8 cellular contexts compared by ENCODE assay signal in the genomic region with DNA sequence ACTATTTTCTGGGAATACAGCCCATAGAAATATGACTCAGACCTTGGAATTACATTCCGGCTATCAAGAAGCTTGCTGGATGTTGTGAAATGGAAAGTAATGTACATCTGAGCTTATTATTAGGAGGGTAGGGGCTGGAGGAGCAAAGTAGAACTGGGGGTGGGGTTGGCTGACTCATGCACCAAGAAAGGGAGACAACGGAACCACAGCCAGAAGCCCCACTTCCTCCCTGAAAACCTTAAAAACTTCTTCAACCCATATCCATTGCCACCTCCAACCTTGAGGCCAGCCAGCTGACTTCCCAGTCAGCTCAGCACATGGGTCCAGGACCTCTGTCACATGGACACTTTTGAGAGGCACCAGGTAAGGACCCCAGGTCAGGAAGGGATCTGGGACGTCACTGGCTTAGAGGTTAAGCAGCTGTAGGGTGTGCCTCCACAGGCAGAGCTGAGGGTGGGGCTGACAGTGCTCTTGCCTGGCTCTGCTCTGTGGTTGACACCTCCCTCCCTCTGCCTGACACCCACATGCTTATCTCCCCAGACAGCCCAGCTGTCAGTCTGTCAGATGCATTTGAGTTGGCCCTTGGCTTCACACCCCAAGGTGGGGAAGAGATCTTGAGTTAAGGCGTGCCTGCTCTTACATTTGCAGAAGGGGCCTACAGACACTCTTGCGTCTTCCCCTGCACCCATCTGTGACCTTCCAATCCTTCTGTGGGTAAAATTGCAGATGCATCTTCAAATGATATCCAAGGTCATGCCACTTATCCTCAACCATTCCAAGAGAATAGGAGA. TPM values are rescaled to one million over a fixed set of nuclear protein-coding genes. Genes with fewer than 3 reads are reported as not detected.
DNase-seq lines count a peak whose midpoint lies in the region; ATAC-seq and TF ChIP-seq lines count a peak whose summit lies in the region.

No MANE protein-coding gene starts in this region.

- peak overlapping the region; percentile 91 for H3K27ac Mint-ChIP-seq in activated CD4-positive, alpha-beta memory T cell treated with anti-CD3 and anti-CD28 coated beads, Interleukin-2, amount 10 ng/mL, durations not matched to agents 7 days and 5 days
- H3K27ac Mint-ChIP-seq in type B pancreatic cell = no peak overlapping the region

- H3K27ac ChIP-seq in AG04450 (ENCODE audit: low read depth, low read length) (peak overlapping the region; percentile 98), esophagus (ENCODE audit: low read depth in 2 of 2, low read length in 1 of 2) (peak overlapping the region; percentile 39 to 75)

- H3K36me3 Mint-ChIP-seq in activated CD4-positive, alpha-beta memory T cell treated with anti-CD3 and anti-CD28 coated beads, Interleukin-2, amount 10 ng/mL, durations not matched to agents 7 days and 5 days (ENCODE audit: low read depth) = peaks cover 7% of the 10 kb centered on the region
- H3K36me3 Mint-ChIP-seq in type B pancreatic cell = no peaks in the 10 kb centered on the region

- WGBS in esophagus, 2 donors = 28 to 29% methylated on average over 5 of the region's 5 CpGs

- no peaks in the 10 kb centered on the region for H3K27me3 Mint-ChIP-seq in activated CD4-positive, alpha-beta memory T cell treated with anti-CD3 and anti-CD28 coated beads, Interleukin-2, amount 10 ng/mL, durations not matched to agents 7 days and 5 days
- peaks cover 13% of the 10 kb centered on the region for H3K27me3 Mint-ChIP-seq in type B pancreatic cell

- H3K9me3 ChIP-seq in AG04450 (ENCODE audit: control insufficient read depth, insufficient read depth, low read length) (no peaks in the 10 kb centered on the region), MG63 (no peaks in the 10 kb centered on the region), esophagus (ENCODE audit: control insufficient read depth in 2 of 2, insufficient read depth in 1 of 2, low read depth in 1 of 2, low read length in 1 of 2) (no peaks in the 10 kb centered on the region)

- H3K36me3 ChIP-seq in MG63 = no peaks in the 10 kb centered on the region
- no peaks in the 10 kb centered on the region for H3K36me3 ChIP-seq in esophagus (ENCODE audit: control insufficient read depth in 2 of 2, insufficient read depth in 2 of 2, low read length in 1 of 2)

- CTCF ChIA-PET in AG04450 (lab: Charles Lee) = interaction anchor here (0.6 to 8.0 kb wide), 6 partner anchors 13 to 122 kb away, joined by 3 to 120 read pairs (median 7); no protein-coding TSS in a partner anchor
- CTCF ChIA-PET in activated CD4-positive, alpha-beta memory T cell treated with anti-CD3 and anti-CD28 coated beads, Interleukin-2, amount 10 ng/mL, durations not matched to agents 7 days and 5 days (lab: Charles Lee) = interaction anchor here (0.8 to 2.7 kb wide), 20 partner anchors 11 to 208 kb away, joined by 3 to 28 read pairs (median 4); a partner anchor contains a TSS

- H3K4me1 Mint-ChIP-seq in activated CD4-positive, alpha-beta memory T cell treated with anti-CD3 and anti-CD28 coated beads, Interleukin-2, amount 10 ng/mL, durations not matched to agents 7 days and 5 days = peaks cover 75% of the 10 kb centered on the region
- H3K4me1 Mint-ChIP-seq in type B pancreatic cell (ENCODE audit: unreplicated experiment) = no peaks in the 10 kb centered on the region

- H3K27me3 ChIP-seq in AG04450 (ENCODE audit: control insufficient read depth, insufficient read depth, low read length) (no peaks in the 10 kb centered on the region), MG63 (no peaks in the 10 kb centered on the region), esophagus (ENCODE audit: control insufficient read depth in 1 of 2, insufficient read depth in 2 of 2, low read length in 2 of 2) (no peaks in the 10 kb centered on the region)

- H3K4me3 Mint-ChIP-seq in activated CD4-positive, alpha-beta memory T cell treated with anti-CD3 and anti-CD28 coated beads, Interleukin-2, amount 10 ng/mL, durations not matched to agents 7 days and 5 days = peak overlapping the region; percentile 52
- no peak overlapping the region for H3K4me3 Mint-ChIP-seq in type B pancreatic cell

- H3K9me3 Mint-ChIP-seq in activated CD4-positive, alpha-beta memory T cell treated with anti-CD3 and anti-CD28 coated beads, Interleukin-2, amount 10 ng/mL, durations not matched to agents 7 days and 5 days = peaks cover 5% of the 10 kb centered on the region
- H3K9me3 Mint-ChIP-seq in type B pancreatic cell = no peaks in the 10 kb centered on the region

- H3K4me3 ChIP-seq in AG04450 (ENCODE audit: low read depth, low read length) = peak overlapping the region; percentile 37
- H3K4me3 ChIP-seq in MG63 = no peak overlapping the region
- no peak overlapping the region for H3K4me3 ChIP-seq in esophagus (ENCODE audit: low read depth in 1 of 2, low read length in 2 of 2)

- H3K4me1 ChIP-seq in esophagus (ENCODE audit: control insufficient read depth in 2 of 2, insufficient read depth in 2 of 2, low read length in 1 of 2) = peaks cover 0 to 6% of the 10 kb centered on the region in 2 donors

- DNase-seq in AG04450 (ENCODE audit: low read depth, low spot score) = peak; percentile 92
- DNase-seq in MG63 = peak; percentile 91
- peak; percentile 89 for DNase-seq in activated CD4-positive, alpha-beta memory T cell treated with anti-CD3 and anti-CD28 coated beads, Interleukin-2, amount 10 ng/mL, durations not matched to agents 7 days and 5 days
- peak; percentile 47 for DNase-seq in stimulated activated CD4-positive, alpha-beta T cell treated with anti-CD3 and anti-CD28 coated beads, Interleukin-12 subunit alpha, Interleukin-12 subunit beta, amount 100 ng/mL, for 4 hours
- no peak for DNase-seq in type B pancreatic cell (ENCODE audit: extremely low spot score, unreplicated experiment)

- no peak for TF ChIP-seq CTCF in AG04450 (IDR thresholded peaks at IDR 0.05; ENCODE audit: low read depth, low read length)
- no peak for TF ChIP-seq CTCF in type B pancreatic cell (conservative IDR thresholded peaks at IDR 0.05)

- peak; percentile 88 for ATAC-seq in GM21390 (IDR thresholded peaks at IDR 0.05; ENCODE audit: unreplicated experiment)
- ATAC-seq in GM21825 (IDR thresholded peaks at IDR 0.05; ENCODE audit: unreplicated experiment) = no peak

- POLR2A ChIA-PET in AG04450 (lab: Yijun Ruan, JAX) = interaction anchor here (0.5 to 0.9 kb wide), 3 partner anchors 97 to 364 kb away, joined by 3 to 5 read pairs (median 4); no protein-coding TSS in a partner anchor
- POLR2A ChIA-PET in activated CD4-positive, alpha-beta memory T cell treated with anti-CD3 and anti-CD28 coated beads, Interleukin-2, amount 10 ng/mL, durations not matched to agents 7 days and 5 days (lab: Charles Lee) = interaction anchor here (0.7 to 2.7 kb wide), 28 partner anchors 8 to 269 kb away, joined by 3 to 32 read pairs (median 6); a partner anchor contains a TSS

RNA-seq across cellular contexts. Expression of a gene that starts 5.7 kb away (rescaled TPM):
- polyA plus RNA-seq in AG04450 (2011; rRNA removed) = not detected in 2 replicates
- polyA minus RNA-seq in AG04450 (2011; rRNA and poly(A)+ RNA removed) = not detected in 2 replicates
- not detected in 2 replicates for total RNA-seq in MG63 (2014; rRNA removed; shearing (Covaris generic); ENCODE audit: low replicate concordance)
- under 1 TPM in 1 of 2 experiments, not detected in 1; 0.18 TPM for total RNA-seq in activated CD4-positive, alpha-beta memory T cell treated with anti-CD3 and anti-CD28 coated beads, Interleukin-2, amount 10 ng/mL, durations not matched to agents 7 days and 5 days
- polyA plus RNA-seq in esophagus = under 1 TPM; 0.28 to 0.51 TPM
- not detected in 2 replicates for total RNA-seq in type B pancreatic cell (ENCODE audit: low replicate concordance)

RNA-seq across cellular contexts. Expression of a gene that starts 24.4 kb away (rescaled TPM):
- not detected in 2 replicates for polyA plus RNA-seq in AG04450 (2011; rRNA removed)
- not detected in 2 replicates for polyA minus RNA-seq in AG04450 (2011; rRNA and poly(A)+ RNA removed)
- not detected in 2 replicates for total RNA-seq in MG63 (2014; rRNA removed; shearing (Covaris generic); ENCODE audit: low replicate concordance)
- total RNA-seq in activated CD4-positive, alpha-beta memory T cell treated with anti-CD3 and anti-CD28 coated beads, Interleukin-2, amount 10 ng/mL, durations not matched to agents 7 days and 5 days = 1 to 10 TPM; 1.9 to 4.3 TPM
- 100 to 1,000 TPM; 163 to 275 TPM for polyA plus RNA-seq in esophagus
- total RNA-seq in type B pancreatic cell (ENCODE audit: low replicate concordance) = 20.0 and 67.7 TPM in 2 replicates

RNA-seq across cellular contexts. Expression of a gene that starts 32.3 kb away (rescaled TPM):
- polyA plus RNA-seq in AG04450 (2011; rRNA removed) (not detected in 2 replicates), esophagus (not detected)
- polyA minus RNA-seq in AG04450 (2011; rRNA and poly(A)+ RNA removed) = not detected in 2 replicates
- not detected in 2 replicates for total RNA-seq in MG63 (2014; rRNA removed; shearing (Covaris generic); ENCODE audit: low replicate concordance)
- not detected for total RNA-seq in activated CD4-positive, alpha-beta memory T cell treated with anti-CD3 and anti-CD28 coated beads, Interleukin-2, amount 10 ng/mL, durations not matched to agents 7 days and 5 days
- 3.1 and 26.2 TPM in 2 replicates for total RNA-seq in type B pancreatic cell (ENCODE audit: low replicate concordance)

RNA-seq across cellular contexts. Expression of a gene that starts 53.8 kb away (rescaled TPM):
- polyA plus RNA-seq in AG04450 (2011; rRNA removed) (45.0 and 51.7 TPM in 2 replicates), esophagus (10 to 100 TPM; 22.6 to 29.3 TPM)
- 55.3 and 57.8 TPM in 2 replicates for polyA minus RNA-seq in AG04450 (2011; rRNA and poly(A)+ RNA removed)
- total RNA-seq in MG63 (2014; rRNA removed; shearing (Covaris generic); ENCODE audit: low replicate concordance) = 28.8 and 37.8 TPM in 2 replicates
- 10 to 100 TPM; 49.7 to 52.3 TPM for total RNA-seq in activated CD4-positive, alpha-beta memory T cell treated with anti-CD3 and anti-CD28 coated beads, Interleukin-2, amount 10 ng/mL, durations not matched to agents 7 days and 5 days
- 46.5 and 68.6 TPM in 2 replicates for total RNA-seq in type B pancreatic cell (ENCODE audit: low replicate concordance)
